18 cellular contexts compared by ENCODE assay signal in genomic region chr19:49863254-49863934, GRCh38. TPM values are rescaled to one million over a fixed set of nuclear protein-coding genes. Genes with fewer than 3 reads are reported as not detected.
A peak's percentile ranks its signal among the peaks of the same experiment; 100 is the strongest.
DNase-seq lines count a peak whose midpoint lies in the region; ATAC-seq and TF ChIP-seq lines count a peak whose summit lies in the region.
"Had no signal": no experiment of that assay in that cellular context is flagged by ENCODE, and none has a peak within 500 bp of the region (broad histone marks: within the 10 kb centered on the region; RNA-seq: fewer than 3 reads in every experiment).

No MANE protein-coding gene starts in this region.

- H2AK5ac ChIP-seq in H9 (ENCODE audit: insufficient read length, low read length) = no peak overlapping the region

- no peak overlapping the region for H3K18ac ChIP-seq in H9 (ENCODE audit: insufficient read length, low read depth, low read length)

- H3K4ac ChIP-seq in H9 (ENCODE audit: low read depth, low read length) = no peak overlapping the region

- peaks cover 23 to 42% of the 10 kb centered on the region in 2 experiments for H3K4me1 Mint-ChIP-seq in H9
- peaks cover 20 to 47% (median 31%) of the 10 kb centered on the region in 7 donors for H3K4me1 Mint-ChIP-seq in naive thymus-derived CD4-positive, alpha-beta T cell

- BruUV-seq in A673 (replicated peaks; lab: Mats Ljungman, UMichigan) = no TSS peak

- no peak overlapping the region for H3T11ph ChIP-seq in H9 (ENCODE audit: low read length)

- intact Hi-C loops in A673 (cut with micrococcal nuclease; ENCODE audit: unreplicated experiment) (no loop called here), adrenal gland (cut with DNase I) (no loop called here)
- intact Hi-C loops in naive thymus-derived CD4-positive, alpha-beta T cell (cut with micrococcal nuclease) = loop anchor here (10.0 kb wide), 2 partner anchors 121 to 529 kb away; partner anchors contain the start of gene CD37 (in 1 of the 2)

- H2AFZ ChIP-seq in H9 (ENCODE audit: low read length) = no peak overlapping the region

- H4K5ac ChIP-seq in H9 (ENCODE audit: insufficient read length, low read depth, low read length) = no peak overlapping the region

- H3K23me2 ChIP-seq in H9 (ENCODE audit: insufficient read length, low read depth, low read length, poor library complexity, severe bottlenecking) = peaks cover 8% of the 10 kb centered on the region

- no peak overlapping the region for H4K91ac ChIP-seq in H9 (ENCODE audit: insufficient read length, low read depth, low read length)

- H2BK5ac ChIP-seq in H9 (ENCODE audit: insufficient read length, low read length) = no peak overlapping the region

- H3K27me3 ChIP-seq in A673 (replicated peaks; ENCODE audit: insufficient read depth, low read depth, low read length, poor library complexity) (no peaks in the 10 kb centered on the region), H9 (ENCODE audit: insufficient read depth, low read length) (no peaks in the 10 kb centered on the region), adrenal gland (no peaks in the 10 kb centered on the region)
- H3K27me3 ChIP-seq in naive thymus-derived CD4-positive, alpha-beta T cell (ENCODE audit: control insufficient read depth in 2 of 2, insufficient read depth in 2 of 2, low read length in 2 of 2) = no peaks in the 10 kb centered on the region
- H3K27me3 ChIP-seq: body of pancreas had no signal

- H3K36me3 Mint-ChIP-seq in H9 (ENCODE audit: insufficient read depth in 1 of 3, low read depth in 3 of 3) = peaks cover 28 to 69% (median 53%) of the 10 kb centered on the region in 3 experiments
- H3K36me3 Mint-ChIP-seq in naive thymus-derived CD4-positive, alpha-beta T cell = peaks cover 0 to 24% (median 4%) of the 10 kb centered on the region in 5 donors

- H2BK12ac ChIP-seq in H9 (ENCODE audit: insufficient read length, low read depth, low read length) = no peak overlapping the region

- H3K56ac ChIP-seq in H9 (ENCODE audit: insufficient read length, low read depth, low read length) = no peak overlapping the region

- no CpG with 5 or more reads among the region's 24 CpGs for WGBS in H9 (ENCODE audit: extremely low coverage, insufficient read length, low lambda C conversion rate)
- WGBS in adrenal gland, 4 donors = 91 to 93% (median 92%) methylated on average over 21 to 24 of the region's 24 CpGs

- H2BK120ac ChIP-seq in H9 (ENCODE audit: low read depth, low read length, poor library complexity, severe bottlenecking) = no peak overlapping the region

- in situ Hi-C loops in KBM-7 (cut with MboI; ENCODE audit: low pct_unique_long_range_greater_than_20kb, low sequenced_read_pairs) = no loop called here

- no peak overlapping the region for H3K14ac ChIP-seq in H9 (ENCODE audit: insufficient read depth, low read length)

- DNase-seq in A673 (ENCODE audit: low spot score) = no peak
- no peak for DNase-seq in H9
- peak in 4 of 7 donors; percentile 29 to 57 (median 40) for DNase-seq in adrenal gland
- no peak for DNase-seq in naive thymus-derived CD4-positive, alpha-beta T cell
- no peak for DNase-seq in NCI-H524 treated with DMSO at 0.1 percent for 48 hours (lab: John Stamatoyannopoulos, UW)
- no peak for DNase-seq in KBM-7
- no peak for DNase-seq in coronary artery (ENCODE audit: low spot score)
- DNase-seq: activated CD4-positive, alpha-beta T cell treated with anti-CD3 and anti-CD28 coated beads, Interleukin-2, amount 50 U/mL, for 48 hours; activated naive CD4-positive, alpha-beta T cell treated with anti-CD3 and anti-CD28 coated beads, Interleukin-2, amount 50 U/mL, for 16 hours; activated T-cell treated with anti-CD3 and anti-CD28 coated beads for 4 hours; NCI-H1105 treated with DMSO at 0.1 percent for 48 hours; NCI-H2107; NCI-H510A; stimulated activated CD4-positive, alpha-beta T cell treated with anti-CD3 and anti-CD28 coated beads, Interleukin-4, amount 100 ng/mL, for 4 hours had no signal

- H3K27ac Mint-ChIP-seq in H9 = peak overlapping the region in 2 of 3 experiments; percentile 75 to 84; a peak in 5 of 7 replicates
- peak overlapping the region in 5 of 9 donors; percentile 51 to 87 (median 54) for H3K27ac Mint-ChIP-seq in naive thymus-derived CD4-positive, alpha-beta T cell
- H3K27ac Mint-ChIP-seq: progenitor cell of endocrine pancreas had no signal

- H3K9ac ChIP-seq in H9 (ENCODE audit: extremely low read depth, insufficient read length, low read length) = no peak overlapping the region

- POLR2A ChIA-PET in A673 (lab: Charles Lee; ENCODE audit: low non-redundant PET) = no interaction called here
- POLR2A ChIA-PET in naive thymus-derived CD4-positive, alpha-beta T cell (lab: Charles Lee) = interaction anchor here (1.1 to 3.4 kb wide), 3 partner anchors 11 to 13 kb away, joined by 4 to 18 read pairs (median 6); partner anchors contain the start of genes AKT1S1, PTOV1 and TBC1D17

- H3K4me1 ChIP-seq in A673 (ENCODE audit: insufficient read depth, low read length, poor library complexity, severe bottlenecking) (peaks cover 26% of the 10 kb centered on the region), H9 (ENCODE audit: insufficient read depth, low read length) (no peaks in the 10 kb centered on the region), adrenal gland (replicated peaks in 1 of 2) (peaks cover 41 to 79% of the 10 kb centered on the region in 2 donors)
- H3K4me1 ChIP-seq in naive thymus-derived CD4-positive, alpha-beta T cell (ENCODE audit: control insufficient read depth in 2 of 2, insufficient read depth in 2 of 2, low read length in 2 of 2) = peaks cover 15 to 20% of the 10 kb centered on the region in 2 donors

- TF ChIP-seq CTCF in A673 (conservative IDR thresholded peaks at IDR 0.05; ENCODE audit: low read depth, low read length) = no peak
- TF ChIP-seq CTCF in H9 (conservative IDR thresholded peaks at IDR 0.05) = no peak
- no peak for TF ChIP-seq CTCF in adrenal gland (IDR thresholded peaks at IDR 0.05)
- TF ChIP-seq CTCF in coronary artery (IDR thresholded peaks at IDR 0.05) = no peak

- H3K23ac ChIP-seq in H9 (ENCODE audit: insufficient read length, low read depth, low read length) = no peak overlapping the region

- H3K79me2 ChIP-seq in H9 (ENCODE audit: insufficient read depth, low read length) = no peaks in the 10 kb centered on the region; the same call in 1 of the 2 replicates

- TF ChIP-seq POLR2A in adrenal gland (IDR thresholded peaks at IDR 0.05) = no peak

- peaks cover 1% of the 10 kb centered on the region for H3K27me3 Mint-ChIP-seq in H9 (ENCODE audit: low read depth)
- H3K27me3 Mint-ChIP-seq in naive thymus-derived CD4-positive, alpha-beta T cell = no peaks in the 10 kb centered on the region
- H3K27me3 Mint-ChIP-seq: progenitor cell of endocrine pancreas had no signal

- H3K79me1 ChIP-seq in H9 (ENCODE audit: insufficient read depth, low read depth, low read length, poor library complexity, severe bottlenecking) = peaks cover 5% of the 10 kb centered on the region

- CTCF ChIA-PET in A673 (lab: Charles Lee) = no interaction called here
- CTCF ChIA-PET in naive thymus-derived CD4-positive, alpha-beta T cell (lab: Charles Lee) = interaction anchor here (0.8 to 1.1 kb wide), 2 partner anchors 9 to 1414 kb away, joined by 3 read pairs; no protein-coding TSS in a partner anchor

- H3K9me3 Mint-ChIP-seq in H9 = peaks cover 0 to 4% of the 10 kb centered on the region in 2 experiments; a peak in 1 of 5 replicates
- peaks cover 0 to 1% (median 0%) of the 10 kb centered on the region in 11 donors for H3K9me3 Mint-ChIP-seq in naive thymus-derived CD4-positive, alpha-beta T cell

- H4K8ac ChIP-seq in H9 (replicated peaks; ENCODE audit: insufficient read length, low read depth, low read length) = no peak overlapping the region

- no peak overlapping the region for H2BK15ac ChIP-seq in H9 (ENCODE audit: low read depth, low read length)

- peak overlapping the region in 1 of 2 experiments; percentile 50; a peak in 2 of 5 replicates for H3K4me3 Mint-ChIP-seq in H9
- peak overlapping the region in 1 of 10 donors; percentile 15 for H3K4me3 Mint-ChIP-seq in naive thymus-derived CD4-positive, alpha-beta T cell

- H3K4me2 ChIP-seq in H9 (ENCODE audit: insufficient read depth, insufficient read length, low read length) = no peak overlapping the region
- H3K4me2 ChIP-seq: smooth muscle cell had no signal

- H3K36me3 ChIP-seq in A673 (ENCODE audit: insufficient read depth, low read length, poor library complexity, severe bottlenecking) (peaks cover 62% of the 10 kb centered on the region), adrenal gland (replicated peaks in 1 of 2) (peaks cover 0 to 51% of the 10 kb centered on the region in 2 donors)
- peaks cover 0 to 61% (median 0%) of the 10 kb centered on the region in 3 experiments for H3K36me3 ChIP-seq in naive thymus-derived CD4-positive, alpha-beta T cell (ENCODE audit: control insufficient read depth in 2 of 3, insufficient read depth in 3 of 3, low read length in 3 of 3)

- H3K9me3 ChIP-seq in A673 (ENCODE audit: low read depth, low read length, poor library complexity, severe bottlenecking) (no peaks in the 10 kb centered on the region), H9 (ENCODE audit: control insufficient read depth, low read depth, low read length) (no peaks in the 10 kb centered on the region), adrenal gland (replicated peaks in 1 of 3) (no peaks in the 10 kb centered on the region)
- H3K9me3 ChIP-seq in naive thymus-derived CD4-positive, alpha-beta T cell (ENCODE audit: control insufficient read depth in 2 of 3, low read length in 3 of 3) = no peaks in the 10 kb centered on the region
- H3K9me3 ChIP-seq: body of pancreas had no signal

- H3K27ac ChIP-seq in A673 (ENCODE audit: low read depth, low read length, poor library complexity, severe bottlenecking) (peak overlapping the region; percentile 20), H9 (ENCODE audit: insufficient read length, low read depth, low read length) (no peak overlapping the region), adrenal gland (peak overlapping the region in 1 of 5 donors; percentile 6), coronary artery (no peak overlapping the region)
- H3K27ac ChIP-seq in naive thymus-derived CD4-positive, alpha-beta T cell (ENCODE audit: low read depth, low read length) = no peak overlapping the region
- H3K27ac ChIP-seq: body of pancreas, WERI-Rb-1 had no signal

- H2BK20ac ChIP-seq in H9 (ENCODE audit: low read depth, low read length, poor library complexity, severe bottlenecking) = no peak overlapping the region

- H4K20me1 ChIP-seq in H9 (ENCODE audit: control insufficient read depth, insufficient read depth, insufficient read length) = no peaks in the 10 kb centered on the region

- H3K4me3 ChIP-seq in A673 (ENCODE audit: low read depth, low read length, poor library complexity, severe bottlenecking) = no peak overlapping the region
- no peak overlapping the region for H3K4me3 ChIP-seq in adrenal gland
- no peak overlapping the region for H3K4me3 ChIP-seq in naive thymus-derived CD4-positive, alpha-beta T cell (ENCODE audit: low read length)
- no peak overlapping the region for H3K4me3 ChIP-seq in coronary artery
- H3K4me3 ChIP-seq: body of pancreas, smooth muscle cell had no signal

- ATAC-seq in naive thymus-derived CD4-positive, alpha-beta T cell = no peak
- ATAC-seq: body of pancreas had no signal

RNA-seq across cellular contexts. Expression of gene PNKP, which starts 4.0 kb away (rescaled TPM):
- total RNA-seq in A673 (2021) = 122 and 130 TPM in 2 replicates
- total RNA-seq in H9 (2021) = 144 and 157 TPM in 2 replicates
- 100 to 1,000 TPM in 4 of 8 donors, 10 to 100 TPM in 4; 49.3 to 199 (median 100) TPM for total RNA-seq in adrenal gland
- polyA plus RNA-seq in adrenal gland = 100 to 1,000 TPM in 2 of 3 donors, 10 to 100 TPM in 1; 40.7 to 344 (median 202) TPM
- total RNA-seq in naive thymus-derived CD4-positive, alpha-beta T cell = 100 to 1,000 TPM; 141 to 174 (median 154) TPM
- polyA plus RNA-seq in naive thymus-derived CD4-positive, alpha-beta T cell = 10 to 100 TPM; 19.4 to 24.8 TPM

RNA-seq across cellular contexts. Expression of gene PTOV1, which starts 12.4 kb away (rescaled TPM):
- total RNA-seq in A673 (2021) (331 and 356 TPM in 2 replicates), H9 (2021) (309 and 317 TPM in 2 replicates), adrenal gland (100 to 1,000 TPM; 163 to 568 (median 275) TPM)
- polyA plus RNA-seq in adrenal gland = 100 to 1,000 TPM in 2 of 3 donors, 10 to 100 TPM in 1; 78.7 to 620 (median 409) TPM
- total RNA-seq in naive thymus-derived CD4-positive, alpha-beta T cell = 100 to 1,000 TPM in 4 of 5 experiments, 10 to 100 TPM in 1; 92.8 to 170 (median 160) TPM
- polyA plus RNA-seq in naive thymus-derived CD4-positive, alpha-beta T cell = 10 to 100 TPM; 49.0 to 68.6 TPM

RNA-seq across cellular contexts. Expression of gene AKT1S1, which starts 13.8 kb away (rescaled TPM):
- total RNA-seq in A673 (2021) (80.3 and 81.5 TPM in 2 replicates), H9 (2021) (43.5 and 44.6 TPM in 2 replicates), adrenal gland (10 to 100 TPM; 25.7 to 70.3 (median 45.7) TPM)
- polyA plus RNA-seq in adrenal gland = 10 to 100 TPM; 66.0 to 89.6 (median 75.8) TPM
- total RNA-seq in naive thymus-derived CD4-positive, alpha-beta T cell = 10 to 100 TPM; 15.9 to 25.7 (median 21.2) TPM
- polyA plus RNA-seq in naive thymus-derived CD4-positive, alpha-beta T cell = 1 to 10 TPM; 4.7 to 5.8 TPM

RNA-seq across cellular contexts. Expression of gene TBC1D17, which starts 14.1 kb away (rescaled TPM):
- total RNA-seq in A673 (2021) = 35.1 and 40.0 TPM in 2 replicates
- 33.6 and 33.9 TPM in 2 replicates for total RNA-seq in H9 (2021)
- 100 to 1,000 TPM in 1 of 8 donors, 10 to 100 TPM in 7; 33.5 to 103 (median 51.4) TPM for total RNA-seq in adrenal gland
- polyA plus RNA-seq in adrenal gland = 100 to 1,000 TPM in 2 of 3 donors, 10 to 100 TPM in 1; 22.4 to 198 (median 113) TPM
- total RNA-seq in naive thymus-derived CD4-positive, alpha-beta T cell = 100 to 1,000 TPM in 1 of 5 experiments, 10 to 100 TPM in 4; 42.9 to 106 (median 53.0) TPM
- 10 to 100 TPM; 11.6 to 22.2 TPM for polyA plus RNA-seq in naive thymus-derived CD4-positive, alpha-beta T cell

RNA-seq across cellular contexts. Expression of gene IL4I1, which starts 33.3 kb away (rescaled TPM):
- total RNA-seq in A673 (2021) (1.3 TPM in 2 replicates), H9 (2021) (0.29 and 0.61 TPM in 2 replicates), adrenal gland (1 to 10 TPM in 5 of 8 donors, under 1 TPM in 3; 0.18 to 2.1 (median 1.2) TPM)
- polyA plus RNA-seq in adrenal gland = 1 to 10 TPM in 2 of 3 donors, under 1 TPM in 1; 0.33 to 3.2 (median 2.1) TPM
- total RNA-seq in naive thymus-derived CD4-positive, alpha-beta T cell = 1 to 10 TPM; 1.2 to 6.8 (median 1.9) TPM
- polyA plus RNA-seq in naive thymus-derived CD4-positive, alpha-beta T cell = not detected
- total RNA-seq: smooth muscle cell had no signal

Comparison
In these comparisons a context has a peak if more than half of its experiments do, and no peak if none do; other contexts are left out.
1. DNase-seq: peak in adrenal gland (4 of 7); none in A673 (single experiment), H9 (single experiment), naive thymus-derived CD4-positive, alpha-beta T cell (0 of 9), NCI-H524 treated with DMSO at 0.1 percent for 48 hours (single experiment), KBM-7 (single experiment) and coronary artery (single experiment).
2. intact Hi-C loops: an anchor here in naive thymus-derived CD4-positive, alpha-beta T cell (10.0 kb wide); none called in A673 and adrenal gland.